8 cellular contexts compared by ENCODE assay signal in genomic region chr1:202192770-202193613, GRCh38. TPM values are rescaled to one million over a fixed set of nuclear protein-coding genes. Genes with fewer than 3 reads are reported as not detected.
DNase-seq lines count a peak whose midpoint lies in the region; ATAC-seq and TF ChIP-seq lines count a peak whose summit lies in the region.

No MANE protein-coding gene starts in this region.

- dilution Hi-C loops in IMR-90 (cut with HindIII; ENCODE audit: low sequenced_read_pairs, unreplicated experiment), result no loop called here

- no peaks in the 10 kb centered on the region for H3K9me3 ChIP-seq in IMR-90 (ENCODE audit: control insufficient read depth, insufficient read depth, low read length)

- no peak overlapping the region for H3K18ac ChIP-seq in IMR-90 (ENCODE audit: low read depth, low read length)

- no peaks in the 10 kb centered on the region for H3K36me3 ChIP-seq in IMR-90 (ENCODE audit: control insufficient read depth, insufficient read depth, low read length)

- no peak for TF ChIP-seq POLR2A in IMR-90 (IDR thresholded peaks at IDR 0.05; ENCODE audit: low read depth, low read length)

- H3K4me3 ChIP-seq in IMR-90 (ENCODE audit: insufficient read depth, low read depth, low read length), result no peak overlapping the region

- no peak overlapping the region for H3K27ac ChIP-seq in IMR-90 (ENCODE audit: insufficient read depth, low read length)

- H3K4ac ChIP-seq in IMR-90 (ENCODE audit: low read depth, low read length), result no peak overlapping the region

- ATAC-seq in IMR-90 (ENCODE audit: low read depth) (peak; percentile 85), GM19467 (IDR thresholded peaks at IDR 0.05; ENCODE audit: unreplicated experiment) (no peak)

- no peak overlapping the region for H4K8ac ChIP-seq in IMR-90 (ENCODE audit: low read depth in 2 of 2, low read length in 2 of 2)

- DNase-seq in G401 (ENCODE audit: low spot score) (peak; percentile 43), IMR-90 (peak; percentile 35), T-helper 22 cell (ENCODE audit: low read depth) (peak; percentile 13), astrocyte of the hippocampus (ENCODE audit: low read depth, low spot score) (peak; percentile 79), iPS-NIHi11 (ENCODE audit: low spot score) (peak; percentile 82), NCI-H2107 (lab: John Stamatoyannopoulos, UW) (no peak)
- DNase-seq in stimulated activated CD4-positive, alpha-beta T cell treated with anti-CD3 and anti-CD28 coated beads, Interleukin-15, amount 100 ng/mL, for 24 hours, result peak; percentile 70

- no peak overlapping the region for H2AK5ac ChIP-seq in IMR-90 (ENCODE audit: low read depth, low read length)

- no peaks in the 10 kb centered on the region for H3K4me1 ChIP-seq in IMR-90 (ENCODE audit: control insufficient read depth, insufficient read depth, low read length)

- TF ChIP-seq CTCF in IMR-90 (conservative IDR thresholded peaks at IDR 0.05; ENCODE audit: low read depth, low read length), result peak; percentile 81

- H3K9ac ChIP-seq in IMR-90 (ENCODE audit: low read depth, low read length), result no peak overlapping the region

- BruUV-seq in IMR-90 (replicated peaks; lab: Mats Ljungman, UMichigan), result no TSS peak

- intact Hi-C loops in IMR-90 (cut with micrococcal nuclease), result loop anchor here (1.0 to 2.0 kb wide), 2 partner anchors 122 to 526 kb away; no protein-coding TSS in a partner anchor

- H3K23ac ChIP-seq in IMR-90 (ENCODE audit: low read depth, low read length), result no peak overlapping the region

- CTCF ChIA-PET in IMR-90 (lab: Yijun Ruan, JAX), result interaction anchor here (0.5 to 2.3 kb wide), 10 partner anchors 10 to 138 kb away, joined by 3 to 18 read pairs (median 4); no protein-coding TSS in a partner anchor

- no peak overlapping the region for H2BK5ac ChIP-seq in IMR-90 (ENCODE audit: low read depth, low read length, poor library complexity, severe bottlenecking)

- no peaks in the 10 kb centered on the region for H3K9me1 ChIP-seq in IMR-90 (ENCODE audit: insufficient read depth, low read length)

- peaks cover 56% of the 10 kb centered on the region for H3K27me3 ChIP-seq in IMR-90 (ENCODE audit: control insufficient read depth, insufficient read depth, low read length)

- H2BK120ac ChIP-seq in IMR-90 (ENCODE audit: low read depth, low read length), result no peak overlapping the region

- no peak overlapping the region for H4K5ac ChIP-seq in IMR-90 (ENCODE audit: low read depth, low read length)

- H3K4me2 ChIP-seq in IMR-90 (ENCODE audit: low read depth, low read length), result no peak overlapping the region

- in situ Hi-C loops in G401 (cut with HindIII; ENCODE audit: low sequenced_read_pairs) (no loop called here), IMR-90 (cut with MboI; ENCODE audit: low sequenced_read_pairs) (no loop called here)

- H2BK20ac ChIP-seq in IMR-90 (ENCODE audit: low read depth, low read length), result no peak overlapping the region

- H4K20me1 ChIP-seq in IMR-90 (ENCODE audit: insufficient read depth, low read length), result peaks cover 3% of the 10 kb centered on the region; the same call in 1 of the 2 replicates

- no peak overlapping the region for H2AFZ ChIP-seq in IMR-90 (replicated peaks; ENCODE audit: low read length, poor library complexity)

- H4K91ac ChIP-seq in IMR-90 (ENCODE audit: insufficient read depth, low read depth, low read length), result no peak overlapping the region

- 17% methylated on average over 6 of the region's 18 CpGs; no CpG with 5 or more reads in 1 of the 2 experiments for WGBS in IMR-90 (ENCODE audit: extremely low coverage in 2 of 2, insufficient read length in 1 of 2), 2 experiments

- no peak overlapping the region for H3K56ac ChIP-seq in IMR-90 (ENCODE audit: extremely low read depth, insufficient read depth, low read length)

- no peaks in the 10 kb centered on the region for H3K79me1 ChIP-seq in IMR-90 (ENCODE audit: low read depth in 1 of 2, low read length in 2 of 2)

- no peak overlapping the region for H2BK15ac ChIP-seq in IMR-90 (ENCODE audit: low read depth, low read length)

- H2AK9ac ChIP-seq in IMR-90 (replicated peaks; ENCODE audit: low read depth, low read length, poor library complexity), result peak overlapping the region; percentile 68

- no peak overlapping the region for H3K14ac ChIP-seq in IMR-90 (replicated peaks; ENCODE audit: low read depth, low read length)

- TF ChIP-seq RAD21 in IMR-90 (IDR thresholded peaks at IDR 0.05; ENCODE audit: low read length), result peak; percentile 79

- POLR2A ChIA-PET in IMR-90 (lab: Charles Lee; ENCODE audit: unreplicated experiment), result no interaction called here

TF ChIP-seq in IMR-90, 13 proteins besides CTCF, POLR2A, EP300 and RAD21:
- TF ChIP-seq MXI1 (IDR thresholded peaks at IDR 0.05; ENCODE audit: borderline replicate concordance, low read depth, low read length) (no peak), RFX5 (IDR thresholded peaks at IDR 0.05; ENCODE audit: low read depth, low read length) (no peak), CHD1 (IDR thresholded peaks at IDR 0.05; ENCODE audit: low read depth, low read length) (no peak), SMC3 (IDR thresholded peaks at IDR 0.05; ENCODE audit: low read depth, low read length) (peak; percentile 86)

RNA-seq across cellular contexts. Expression of gene LGR6, which starts 0.6 kb away (rescaled TPM):
- not detected in 2 replicates for total RNA-seq in G401 (2014; rRNA removed; shearing (Covaris generic))
- total RNA-seq in IMR-90 (2012; rRNA removed), result not detected in 2 replicates
- not detected in 2 replicates for polyA plus RNA-seq in IMR-90 (2012; rRNA removed)
- 0.01 TPM in 1 of 2 replicates, not detected in the other for polyA plus RNA-seq in IMR-90 (2012; cell fraction: cytosol; rRNA removed)
- not detected in 2 replicates for polyA plus RNA-seq in IMR-90 (2012; cell fraction: nucleus; rRNA removed; ENCODE audit: low replicate concordance)

RNA-seq across cellular contexts. Expression of gene PTPN7, which starts 32.6 kb away (rescaled TPM):
- total RNA-seq in G401 (2014; rRNA removed; shearing (Covaris generic)), result not detected in 2 replicates
- total RNA-seq in IMR-90 (2012; rRNA removed), result not detected in 2 replicates
- 0.05 TPM in 1 of 2 replicates, not detected in the other for polyA plus RNA-seq in IMR-90 (2012; rRNA removed)
- not detected in 2 replicates for polyA plus RNA-seq in IMR-90 (2012; cell fraction: cytosol; rRNA removed)
- polyA plus RNA-seq in IMR-90 (2012; cell fraction: nucleus; rRNA removed; ENCODE audit: low replicate concordance), result not detected in 2 replicates

RNA-seq across cellular contexts. Expression of gene ARL8A, which starts 48.5 kb away (rescaled TPM):
- 15.1 and 17.0 TPM in 2 replicates for total RNA-seq in G401 (2014; rRNA removed; shearing (Covaris generic))
- 18.1 and 19.7 TPM in 2 replicates for total RNA-seq in IMR-90 (2012; rRNA removed)
- polyA plus RNA-seq in IMR-90 (2012; rRNA removed), result 30.7 and 38.6 TPM in 2 replicates
- 17.7 and 30.7 TPM in 2 replicates for polyA plus RNA-seq in IMR-90 (2012; cell fraction: cytosol; rRNA removed)
- polyA plus RNA-seq in IMR-90 (2012; cell fraction: nucleus; rRNA removed; ENCODE audit: low replicate concordance), result 37.8 and 46.1 TPM in 2 replicates
